ENCODE assay signal across 21 cellular contexts in genomic region chr9:34443533-34443932, GRCh38. TPM values are rescaled to one million over a fixed set of nuclear protein-coding genes. Genes with fewer than 3 reads are reported as not detected.
DNase-seq lines count a peak whose midpoint lies in the region; ATAC-seq and TF ChIP-seq lines count a peak whose summit lies in the region.
"Had no signal": no experiment of that assay in that cellular context is flagged by ENCODE, and none has a peak within 500 bp of the region (broad histone marks: within the 10 kb centered on the region; RNA-seq: fewer than 3 reads in every experiment).

No MANE protein-coding gene starts in this region.

- peaks cover 94% of the 10 kb centered on the region for H4K20me1 ChIP-seq in BLaER1

- peak overlapping the region; percentile 73 for H3K27ac Mint-ChIP-seq in glutamatergic neuron (ENCODE audit: unreplicated experiment)
- no peak overlapping the region for H3K27ac Mint-ChIP-seq in stimulated activated naive CD8-positive, alpha-beta T cell treated with anti-CD3 and anti-CD28 coated beads, Interleukin-15, amount 100 ng/mL, for 72 hours
- H3K27ac Mint-ChIP-seq: CD4-positive, alpha-beta T cell had no signal

- peak overlapping the region; percentile 44 for H3K4me3 Mint-ChIP-seq in glutamatergic neuron (ENCODE audit: unreplicated experiment)
- no peak overlapping the region for H3K4me3 Mint-ChIP-seq in stimulated activated naive CD8-positive, alpha-beta T cell treated with anti-CD3 and anti-CD28 coated beads, Interleukin-15, amount 100 ng/mL, for 72 hours
- H3K4me3 Mint-ChIP-seq: CD4-positive, alpha-beta T cell had no signal

- peaks cover 7% of the 10 kb centered on the region for H3K36me3 Mint-ChIP-seq in glutamatergic neuron (ENCODE audit: unreplicated experiment)

- DNase-seq in ELF-1 (ENCODE audit: low read depth, low spot score) = peak; percentile 33
- peak; percentile 51 for DNase-seq in SK-N-MC (ENCODE audit: low read depth, low spot score)
- DNase-seq in glutamatergic neuron = no peak
- DNase-seq in amygdala (lab: John Stamatoyannopoulos, UW) = no peak
- no peak for DNase-seq in stimulated activated naive CD8-positive, alpha-beta T cell treated with anti-CD3 and anti-CD28 coated beads, Interleukin-15, amount 100 ng/mL, for 72 hours
- DNase-seq in Kasumi-1 (lab: John Stamatoyannopoulos, UW) = no peak
- DNase-seq in DMS53 (lab: John Stamatoyannopoulos, UW) = no peak
- DNase-seq: ACHN; AML-193; CD4-positive, alpha-beta T cell; DMS79; GDM1; GOT3; NCI-H1436; NCI-H2081 treated with DMSO at 0.1 percent for 48 hours; NCI-H748 treated with DMSO at 0.1 percent for 48 hours; OCI-M1; SHP77 treated with DMSO at 0.1 percent for 48 hours had no signal

- H3K27ac ChIP-seq in BLaER1 (no peak overlapping the region; the same call in 1 of the 2 replicates), SK-N-MC (peak overlapping the region; percentile 65; the same call in 1 of the 2 replicates)

- no peak for ATAC-seq in stimulated activated naive CD8-positive, alpha-beta T cell treated with anti-CD3 and anti-CD28 coated beads, Interleukin-15, amount 100 ng/mL, for 72 hours

- H3K9me3 ChIP-seq in BLaER1 (no peaks in the 10 kb centered on the region), SK-N-MC (ENCODE audit: low read depth, low read length) (no peaks in the 10 kb centered on the region)

- no peak for TF ChIP-seq CTCF in glutamatergic neuron (IDR thresholded peaks at IDR 0.05; ENCODE audit: partially characterized antibody, unreplicated experiment)

- no peaks in the 10 kb centered on the region for H3K27me3 ChIP-seq in BLaER1

- H3K4me1 Mint-ChIP-seq in glutamatergic neuron (ENCODE audit: low read depth, unreplicated experiment) = peaks cover 48% of the 10 kb centered on the region
- peaks cover 9% of the 10 kb centered on the region for H3K4me1 Mint-ChIP-seq in stimulated activated naive CD8-positive, alpha-beta T cell treated with anti-CD3 and anti-CD28 coated beads, Interleukin-15, amount 100 ng/mL, for 72 hours

- peaks cover 2% of the 10 kb centered on the region for H3K27me3 Mint-ChIP-seq in glutamatergic neuron (ENCODE audit: unreplicated experiment)
- no peaks in the 10 kb centered on the region for H3K27me3 Mint-ChIP-seq in stimulated activated naive CD8-positive, alpha-beta T cell treated with anti-CD3 and anti-CD28 coated beads, Interleukin-15, amount 100 ng/mL, for 72 hours
- H3K27me3 Mint-ChIP-seq: CD4-positive, alpha-beta T cell had no signal

- peak overlapping the region; percentile 62 for H3K4me2 ChIP-seq in BLaER1

- H3K4me3 ChIP-seq in BLaER1 (no peak overlapping the region), SK-N-MC (peak overlapping the region; percentile 58)

- H3K36me3 ChIP-seq in BLaER1 = 0 out of 2 replicates have a peak, but pooled peaks cover 22% of the 10 kb centered on the region
- H3K36me3 ChIP-seq in SK-N-MC (ENCODE audit: insufficient read depth, low read length) = no peaks in the 10 kb centered on the region

- peaks cover 51% of the 10 kb centered on the region for H3K4me1 ChIP-seq in BLaER1

- H3K9me3 Mint-ChIP-seq in glutamatergic neuron (ENCODE audit: unreplicated experiment) = peaks cover 2% of the 10 kb centered on the region
- H3K9me3 Mint-ChIP-seq in stimulated activated naive CD8-positive, alpha-beta T cell treated with anti-CD3 and anti-CD28 coated beads, Interleukin-15, amount 100 ng/mL, for 72 hours = no peaks in the 10 kb centered on the region
- H3K9me3 Mint-ChIP-seq: CD4-positive, alpha-beta T cell had no signal

- H3K9ac ChIP-seq in BLaER1 (no peak overlapping the region), SK-N-MC (ENCODE audit: insufficient read length) (no peak overlapping the region)

RNA-seq across cellular contexts. Expression of gene FAM219A, which starts 14.8 kb away (rescaled TPM):
- total RNA-seq in glutamatergic neuron (ENCODE audit: unreplicated experiment) = 221 TPM

RNA-seq across cellular contexts. Expression of gene DNAI1, which starts 15.1 kb away (rescaled TPM):
- total RNA-seq in glutamatergic neuron (ENCODE audit: unreplicated experiment) = 1.2 TPM
- total RNA-seq: CD4-positive, alpha-beta T cell; M059J; RPMI7951 had no signal

Comparison
In these comparisons a context has a peak if more than half of its experiments do, and no peak if none do; other contexts are left out.
1. DNase-seq: peak in ELF-1 (single experiment) and SK-N-MC (single experiment); none in glutamatergic neuron (single experiment), amygdala (0 of 56), stimulated activated naive CD8-positive, alpha-beta T cell treated with anti-CD3 and anti-CD28 coated beads, Interleukin-15, amount 100 ng/mL, for 72 hours (0 of 2), Kasumi-1 (0 of 2) and DMS53 (single experiment).